ENCODE assay signal across 16 cellular contexts in the genomic region with DNA sequence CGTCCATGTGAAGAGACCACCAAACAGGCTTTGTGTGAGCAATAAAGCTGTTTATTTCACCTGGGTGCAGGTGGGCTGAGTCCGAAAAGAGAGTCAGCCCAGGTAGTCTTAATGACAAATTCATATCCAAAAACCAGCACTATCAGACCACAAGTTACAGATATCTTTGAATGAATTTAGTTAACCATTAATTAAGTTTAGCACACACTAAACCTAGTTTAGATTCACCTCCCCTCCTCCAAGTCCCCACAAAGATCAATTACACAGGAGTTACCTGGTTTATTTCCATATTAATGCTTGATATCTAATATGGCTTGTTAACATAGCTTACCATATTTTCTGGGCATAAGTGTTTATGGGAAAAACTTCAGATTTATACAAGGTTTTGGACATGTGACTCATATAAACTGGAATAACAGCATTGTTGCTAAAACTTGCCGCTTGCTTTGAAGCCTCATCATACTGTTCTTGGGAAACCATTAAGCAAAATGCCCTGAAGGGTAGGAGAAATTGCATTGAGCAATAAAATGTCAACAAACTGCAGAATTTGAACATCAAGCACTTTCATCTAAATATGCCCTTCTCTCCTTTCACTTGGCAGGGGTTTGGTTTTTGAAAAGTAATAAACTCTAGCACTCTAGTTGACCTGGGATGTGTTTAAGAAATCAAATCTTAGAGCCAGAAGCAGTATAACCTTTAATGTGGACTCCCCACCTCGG.
DNase-seq lines count a peak whose midpoint lies in the region; ATAC-seq and TF ChIP-seq lines count a peak whose summit lies in the region.
"Had no signal": no experiment of that assay in that cellular context is flagged by ENCODE, and none has a peak within 500 bp of the region (broad histone marks: within the 10 kb centered on the region; RNA-seq: fewer than 3 reads in every experiment).

No MANE protein-coding gene starts in this region.

- peak overlapping the region; percentile 28 for H3K4me2 ChIP-seq in HCT116 (ENCODE audit: low read length)

- RAD21 ChIA-PET in HCT116 (lab: Charles Lee; ENCODE audit: low non-redundant PET in 1 of 2, low total read pairs in 2 of 2, uncharacterized antibody in 2 of 2, unreplicated experiment in 2 of 2), result no interaction called here

- H3K4me1 ChIP-seq in HCT116 (ENCODE audit: control insufficient read depth in 1 of 2, insufficient read depth in 2 of 2, low read length in 2 of 2) (peaks cover 6 to 20% of the 10 kb centered on the region in 2 experiments; a peak in 3 of 4 replicates), tibial artery (no peaks in the 10 kb centered on the region)

- no TSS peak for BruUV-seq in HCT116 (replicated peaks; lab: Mats Ljungman, UMichigan)

- H3K9me3 ChIP-seq in HCT116 (ENCODE audit: control insufficient read depth in 1 of 2, insufficient read depth in 1 of 2, low read depth in 1 of 2, low read length in 2 of 2) (no peaks in the 10 kb centered on the region), tibial artery (no peaks in the 10 kb centered on the region)

- no peaks in the 10 kb centered on the region for H3K79me2 ChIP-seq in HCT116 (ENCODE audit: insufficient read depth, low read length)

- no peaks in the 10 kb centered on the region for H3K36me3 ChIP-seq in HCT116 (ENCODE audit: control insufficient read depth in 1 of 2, insufficient read depth in 2 of 2, low read length in 2 of 2)
- no peaks in the 10 kb centered on the region for H3K36me3 ChIP-seq in tibial artery

- no peaks in the 10 kb centered on the region for H3K9me2 ChIP-seq in HCT116 (ENCODE audit: insufficient read depth)

- no peaks in the 10 kb centered on the region for H4K20me1 ChIP-seq in HCT116 (ENCODE audit: insufficient read depth)

- POLR2A ChIA-PET in HCT116 (lab: Charles Lee), result no interaction called here

- H3K9ac ChIP-seq in HCT116 (ENCODE audit: low read length), result no peak overlapping the region

- no peak overlapping the region for H2AFZ ChIP-seq in HCT116 (ENCODE audit: low read depth, low read length, poor library complexity, severe bottlenecking)

- CTCF ChIA-PET in HCT116 (lab: Charles Lee), result no interaction called here

- H3K27ac ChIP-seq in HCT116 (ENCODE audit: low read depth, low read length) (peak overlapping the region; percentile 35; the same call in 1 of the 2 replicates), tibial artery (no peak overlapping the region)

- no peak for TF ChIP-seq POLR2A in HCT116 (IDR thresholded peaks at IDR 0.05; ENCODE audit: borderline replicate concordance, extremely low read depth, insufficient read depth, insufficient read length)

- ATAC-seq in HCT116, result no peak
- ATAC-seq: activated CD4-positive, CD25-positive, alpha-beta regulatory T cell treated with anti-CD3 and anti-CD28 coated beads, Interleukin-2, amount 50 U/mL, for 24 hours; activated naive CD8-positive, alpha-beta T cell treated with anti-CD3 and anti-CD28 coated beads, Interleukin-2, amount 50 U/mL, for 24 hours; Panc1 had no signal

- H3K27me3 ChIP-seq in HCT116 (ENCODE audit: insufficient read depth, low read length) (no peaks in the 10 kb centered on the region), tibial artery (no peaks in the 10 kb centered on the region)

- intact Hi-C loops in HCT116 (cut with micrococcal nuclease) (no loop called here), tibial artery (cut with DNase I; ENCODE audit: low total_unique reads) (no loop called here)

- no peak for TF ChIP-seq RAD21 in HCT116 (IDR thresholded peaks at IDR 0.05; ENCODE audit: low read depth)

- no peak overlapping the region for H3K4me3 ChIP-seq in HCT116 (replicated peaks in 1 of 2; ENCODE audit: low read depth in 1 of 2, low read length in 2 of 2)
- no peak overlapping the region for H3K4me3 ChIP-seq in tibial artery

- peak; percentile 10 for DNase-seq in HCT116 (ENCODE audit: low read depth, low spot score)
- DNase-seq in T1000 (lab: John Stamatoyannopoulos, UW), result peak; percentile 6
- peak; percentile 15 for DNase-seq in foreskin melanocyte
- peak; percentile 98 for DNase-seq in renal cortical epithelial cell (ENCODE audit: low read depth)
- no peak for DNase-seq in tibial artery
- no peak for DNase-seq in Ammon's horn (ENCODE audit: low spot score)
- DNase-seq in AG08395 (ENCODE audit: low spot score), result no peak
- no peak for DNase-seq in GM20000 (ENCODE audit: low spot score)
- DNase-seq: activated naive CD8-positive, alpha-beta T cell treated with anti-CD3 and anti-CD28 coated beads, Interleukin-2, amount 50 U/mL, for 24 hours; activated T-cell treated with anti-CD3 and anti-CD28 coated beads for 4 hours; CD4-positive, CD25-positive, alpha-beta regulatory T cell; GOT3; NCI-H345; retina had no signal

- TF ChIP-seq CTCF in HCT116 (IDR thresholded peaks at IDR 0.05 in 2 of 3, conservative IDR thresholded peaks at IDR 0.05 in 1 of 3; ENCODE audit: borderline replicate concordance in 1 of 3, insufficient read depth in 1 of 3, low read depth in 2 of 3, low read length in 2 of 3) (no peak), tibial artery (IDR thresholded peaks at IDR 0.05) (no peak), GM20000 (IDR thresholded peaks at IDR 0.05; ENCODE audit: extremely low read depth, missing control alignments) (no peak)

TF ChIP-seq in HCT116, 20 proteins besides CTCF, POLR2A, EP300 and RAD21:
- TF ChIP-seq FOSL1 (IDR thresholded peaks at IDR 0.05; ENCODE audit: low read depth), result peak; percentile 26; the same call in 1 of the 2 replicates
- TF ChIP-seq JUND (IDR thresholded peaks at IDR 0.05), result peak; percentile 25; the same call in 1 of the 2 replicates
- TF ChIP-seq SIN3A (IDR thresholded peaks at IDR 0.05; ENCODE audit: low read depth), result no peak
- no peak for TF ChIP-seq YY1 (IDR thresholded peaks at IDR 0.05; ENCODE audit: extremely low read depth, insufficient replicate concordance, low read depth, low read length)
- TF ChIP-seq, protein P1, sequence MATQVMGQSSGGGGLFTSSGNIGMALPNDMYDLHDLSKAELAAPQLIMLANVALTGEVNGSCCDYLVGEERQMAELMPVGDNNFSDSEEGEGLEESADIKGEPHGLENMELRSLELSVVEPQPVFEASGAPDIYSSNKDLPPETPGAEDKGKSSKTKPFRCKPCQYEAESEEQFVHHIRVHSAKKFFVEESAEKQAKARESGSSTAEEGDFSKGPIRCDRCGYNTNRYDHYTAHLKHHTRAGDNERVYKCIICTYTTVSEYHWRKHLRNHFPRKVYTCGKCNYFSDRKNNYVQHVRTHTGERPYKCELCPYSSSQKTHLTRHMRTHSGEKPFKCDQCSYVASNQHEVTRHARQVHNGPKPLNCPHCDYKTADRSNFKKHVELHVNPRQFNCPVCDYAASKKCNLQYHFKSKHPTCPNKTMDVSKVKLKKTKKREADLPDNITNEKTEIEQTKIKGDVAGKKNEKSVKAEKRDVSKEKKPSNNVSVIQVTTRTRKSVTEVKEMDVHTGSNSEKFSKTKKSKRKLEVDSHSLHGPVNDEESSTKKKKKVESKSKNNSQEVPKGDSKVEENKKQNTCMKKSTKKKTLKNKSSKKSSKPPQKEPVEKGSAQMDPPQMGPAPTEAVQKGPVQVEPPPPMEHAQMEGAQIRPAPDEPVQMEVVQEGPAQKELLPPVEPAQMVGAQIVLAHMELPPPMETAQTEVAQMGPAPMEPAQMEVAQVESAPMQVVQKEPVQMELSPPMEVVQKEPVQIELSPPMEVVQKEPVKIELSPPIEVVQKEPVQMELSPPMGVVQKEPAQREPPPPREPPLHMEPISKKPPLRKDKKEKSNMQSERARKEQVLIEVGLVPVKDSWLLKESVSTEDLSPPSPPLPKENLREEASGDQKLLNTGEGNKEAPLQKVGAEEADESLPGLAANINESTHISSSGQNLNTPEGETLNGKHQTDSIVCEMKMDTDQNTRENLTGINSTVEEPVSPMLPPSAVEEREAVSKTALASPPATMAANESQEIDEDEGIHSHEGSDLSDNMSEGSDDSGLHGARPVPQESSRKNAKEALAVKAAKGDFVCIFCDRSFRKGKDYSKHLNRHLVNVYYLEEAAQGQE (IDR thresholded peaks at IDR 0.05; ENCODE audit: low read depth), result no peak
- peak; percentile 56 for TF ChIP-seq SP1 (IDR thresholded peaks at IDR 0.05; ENCODE audit: low read depth)
- TF ChIP-seq CEBPB (IDR thresholded peaks at IDR 0.05; ENCODE audit: low read depth), result peak; percentile 81
- no peak for TF ChIP-seq POLR2AphosphoS5 (IDR thresholded peaks at IDR 0.05; ENCODE audit: low read depth, low read length)
- TF ChIP-seq EZH2phosphoT487 (IDR thresholded peaks at IDR 0.05; ENCODE audit: borderline replicate concordance), result no peak
- no peak for TF ChIP-seq ZNF274 (IDR thresholded peaks at IDR 0.05; ENCODE audit: low read depth, low read length)
- no peak for TF ChIP-seq ZFX (IDR thresholded peaks at IDR 0.05)
- no peak for TF ChIP-seq EZH2 (IDR thresholded peaks at IDR 0.05)
- TF ChIP-seq ELF1 (IDR thresholded peaks at IDR 0.05; ENCODE audit: borderline replicate concordance, low read depth), result no peak
- TF ChIP-seq, protein P2, sequence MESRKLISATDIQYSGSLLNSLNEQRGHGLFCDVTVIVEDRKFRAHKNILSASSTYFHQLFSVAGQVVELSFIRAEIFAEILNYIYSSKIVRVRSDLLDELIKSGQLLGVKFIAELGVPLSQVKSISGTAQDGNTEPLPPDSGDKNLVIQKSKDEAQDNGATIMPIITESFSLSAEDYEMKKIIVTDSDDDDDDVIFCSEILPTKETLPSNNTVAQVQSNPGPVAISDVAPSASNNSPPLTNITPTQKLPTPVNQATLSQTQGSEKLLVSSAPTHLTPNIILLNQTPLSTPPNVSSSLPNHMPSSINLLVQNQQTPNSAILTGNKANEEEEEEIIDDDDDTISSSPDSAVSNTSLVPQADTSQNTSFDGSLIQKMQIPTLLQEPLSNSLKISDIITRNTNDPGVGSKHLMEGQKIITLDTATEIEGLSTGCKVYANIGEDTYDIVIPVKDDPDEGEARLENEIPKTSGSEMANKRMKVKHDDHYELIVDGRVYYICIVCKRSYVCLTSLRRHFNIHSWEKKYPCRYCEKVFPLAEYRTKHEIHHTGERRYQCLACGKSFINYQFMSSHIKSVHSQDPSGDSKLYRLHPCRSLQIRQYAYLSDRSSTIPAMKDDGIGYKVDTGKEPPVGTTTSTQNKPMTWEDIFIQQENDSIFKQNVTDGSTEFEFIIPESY (IDR thresholded peaks at IDR 0.05; ENCODE audit: extremely low read depth, insufficient replicate concordance, low read length), result no peak
- TF ChIP-seq, protein P3, sequence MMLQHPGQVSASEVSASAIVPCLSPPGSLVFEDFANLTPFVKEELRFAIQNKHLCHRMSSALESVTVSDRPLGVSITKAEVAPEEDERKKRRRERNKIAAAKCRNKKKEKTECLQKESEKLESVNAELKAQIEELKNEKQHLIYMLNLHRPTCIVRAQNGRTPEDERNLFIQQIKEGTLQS (IDR thresholded peaks at IDR 0.05), result no peak
- no peak for TF ChIP-seq TCF7L2 (IDR thresholded peaks at IDR 0.05; ENCODE audit: borderline replicate concordance, extremely low read depth, insufficient read depth, insufficient read length)
- TF ChIP-seq EGR1 (IDR thresholded peaks at IDR 0.05; ENCODE audit: low read depth), result no peak
TF ChIP-seq in HCT116: peak in this region for 4.

Comparison
In these comparisons a context has a peak if more than half of its experiments do, and no peak if none do; other contexts are left out.
1. DNase-seq: peak in HCT116 (single experiment), T1000 (single experiment), foreskin melanocyte (single experiment) and renal cortical epithelial cell (single experiment); none in tibial artery (0 of 2), Ammon's horn (single experiment), AG08395 (single experiment) and GM20000 (single experiment).